In genomic region chr10:57579926-57580325, GRCh38 we compare ENCODE assay signal across 8 cellular contexts.
DNase-seq lines count a peak whose midpoint lies in the region; ATAC-seq, FAIRE-seq and TF ChIP-seq lines count a peak whose summit lies in the region.

No MANE protein-coding gene starts in this region.

- FAIRE-seq in RCC 7860 (lab: Jason Lieb, UNC) = no peak

- H3K4me3 ChIP-seq in foreskin fibroblast (ENCODE audit: low read depth in 1 of 2, low read length in 2 of 2) = no peak overlapping the region

- TF ChIP-seq CTCF in 22Rv1 (IDR thresholded peaks at IDR 0.05) (peak; percentile 44), foreskin fibroblast (IDR thresholded peaks at IDR 0.05; ENCODE audit: low read depth, low read length) (peak; percentile 20)

- DNase-seq in NCI-H526 (lab: John Stamatoyannopoulos, UW) (peak; percentile 23 to 56), foreskin fibroblast (peak; percentile 1 to 30), NCI-H2029 (lab: John Stamatoyannopoulos, UW) (no peak), RCC 7860 (ENCODE audit: low spot score) (no peak)
- DNase-seq in stimulated activated CD4-positive, alpha-beta T cell treated with anti-CD3 and anti-CD28 coated beads, Interleukin-4, amount 100 ng/mL, for 1 hour = no peak
- no peak for DNase-seq in activated CD8-positive, alpha-beta memory T cell treated with anti-CD3 and anti-CD28 coated beads, Interleukin-2, amount 50 U/mL, for 48 hours

- ATAC-seq in GM18858 (IDR thresholded peaks at IDR 0.05; ENCODE audit: unreplicated experiment) = peak; percentile 60

- no peak overlapping the region for H3K27ac ChIP-seq in 22Rv1

Comparison
In these comparisons a context has a peak if more than half of its experiments do, and no peak if none do; other contexts are left out.
1. DNase-seq: peak in NCI-H526 (2 of 2) and foreskin fibroblast (2 of 2); none in NCI-H2029 (single experiment), RCC 7860 (single experiment), stimulated activated CD4-positive, alpha-beta T cell treated with anti-CD3 and anti-CD28 coated beads, Interleukin-4, amount 100 ng/mL, for 1 hour (single experiment) and activated CD8-positive, alpha-beta memory T cell treated with anti-CD3 and anti-CD28 coated beads, Interleukin-2, amount 50 U/mL, for 48 hours (single experiment).